In the genomic region with DNA sequence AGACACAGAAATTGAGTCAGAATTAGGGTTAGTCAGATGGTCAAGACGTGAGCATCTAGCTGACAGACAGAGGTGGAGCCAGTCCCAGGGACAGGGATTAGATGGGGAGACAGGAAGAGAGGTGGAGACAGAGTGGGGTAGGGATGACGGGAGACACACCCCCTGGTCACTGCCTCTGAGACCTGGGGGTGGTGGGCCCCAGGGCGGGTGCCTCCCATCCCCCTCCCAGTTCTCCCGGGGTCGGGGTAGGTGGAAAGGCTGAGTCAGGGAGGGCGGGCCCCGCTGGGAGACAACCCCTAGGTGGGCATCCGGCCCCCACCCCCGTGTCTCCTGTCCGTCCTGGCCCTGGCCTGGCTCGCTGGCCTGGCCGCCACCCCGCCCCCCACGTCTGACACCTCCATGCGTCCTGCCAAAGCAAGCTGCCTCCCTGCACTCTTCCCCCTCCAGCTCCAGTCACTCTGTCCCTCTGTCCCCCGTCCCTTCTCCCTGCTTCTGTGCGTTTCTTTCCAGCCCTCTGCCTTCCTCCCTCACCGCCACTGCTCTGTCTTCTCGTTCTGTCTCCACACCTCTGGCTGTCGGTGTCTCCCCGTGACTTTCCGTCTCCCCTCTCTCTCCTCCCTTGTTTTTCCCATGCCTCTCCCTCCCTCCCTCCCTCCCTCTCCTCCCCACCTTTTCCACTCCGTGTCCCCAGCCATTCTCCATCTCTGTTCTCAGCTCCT, we compare ENCODE assay signal across 1 cellular context.
TF ChIP-seq lines count a peak whose summit lies in the region.

No MANE protein-coding gene starts in this region.

TF ChIP-seq in A549, 52 proteins besides CTCF, POLR2A, EP300 and RAD21:
- 0 out of 2 replicates have a peak, but pooled peaks have one; percentile 22 for TF ChIP-seq MYC (IDR thresholded peaks at IDR 0.05; ENCODE audit: borderline replicate concordance, low read length)
- TF ChIP-seq HOXA7 (CRISPR knock-in tag; IDR thresholded peaks at IDR 0.05), result peak; percentile 53; the same call in 1 of the 2 replicates
- no peak for TF ChIP-seq EHF (CRISPR knock-in tag; IDR thresholded peaks at IDR 0.05)
- TF ChIP-seq, protein P1, sequence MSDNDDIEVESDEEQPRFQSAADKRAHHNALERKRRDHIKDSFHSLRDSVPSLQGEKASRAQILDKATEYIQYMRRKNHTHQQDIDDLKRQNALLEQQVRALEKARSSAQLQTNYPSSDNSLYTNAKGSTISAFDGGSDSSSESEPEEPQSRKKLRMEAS (IDR thresholded peaks at IDR 0.05), result 0 out of 2 replicates have a peak, but pooled peaks have one; percentile 35
- TF ChIP-seq SMC3 (IDR thresholded peaks at IDR 0.05), result no peak
- TF ChIP-seq FOSL2 (IDR thresholded peaks at IDR 0.05), result no peak
- TF ChIP-seq FOSL2 (CRISPR knock-in tag; IDR thresholded peaks at IDR 0.05), result peak; percentile 49; the same call in 1 of the 2 replicates
- TF ChIP-seq, protein P2, sequence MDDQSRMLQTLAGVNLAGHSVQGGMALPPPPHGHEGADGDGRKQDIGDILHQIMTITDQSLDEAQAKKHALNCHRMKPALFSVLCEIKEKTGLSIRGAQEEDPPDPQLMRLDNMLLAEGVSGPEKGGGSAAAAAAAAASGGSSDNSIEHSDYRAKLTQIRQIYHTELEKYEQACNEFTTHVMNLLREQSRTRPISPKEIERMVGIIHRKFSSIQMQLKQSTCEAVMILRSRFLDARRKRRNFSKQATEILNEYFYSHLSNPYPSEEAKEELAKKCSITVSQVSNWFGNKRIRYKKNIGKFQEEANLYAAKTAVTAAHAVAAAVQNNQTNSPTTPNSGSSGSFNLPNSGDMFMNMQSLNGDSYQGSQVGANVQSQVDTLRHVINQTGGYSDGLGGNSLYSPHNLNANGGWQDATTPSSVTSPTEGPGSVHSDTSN (IDR thresholded peaks at IDR 0.05), result peak; percentile 65; the same call in 1 of the 2 replicates
- no peak for TF ChIP-seq CBX2 (IDR thresholded peaks at IDR 0.05; ENCODE audit: borderline replicate concordance, low read depth)
- peak; percentile 16; the same call in 1 of the 2 replicates for TF ChIP-seq FOXS1 (CRISPR knock-in tag; IDR thresholded peaks at IDR 0.05)
- 0 out of 2 replicates have a peak, but pooled peaks have one; percentile 23 for TF ChIP-seq POLR2AphosphoS2 (conservative IDR thresholded peaks at IDR 0.05; ENCODE audit: low read length)
- TF ChIP-seq ZFP36 (IDR thresholded peaks at IDR 0.05; ENCODE audit: borderline replicate concordance, partially characterized antibody), result peak; percentile 29
- no peak for TF ChIP-seq RNF2 (IDR thresholded peaks at IDR 0.05; ENCODE audit: borderline replicate concordance, low read depth)
- TF ChIP-seq, protein P3, sequence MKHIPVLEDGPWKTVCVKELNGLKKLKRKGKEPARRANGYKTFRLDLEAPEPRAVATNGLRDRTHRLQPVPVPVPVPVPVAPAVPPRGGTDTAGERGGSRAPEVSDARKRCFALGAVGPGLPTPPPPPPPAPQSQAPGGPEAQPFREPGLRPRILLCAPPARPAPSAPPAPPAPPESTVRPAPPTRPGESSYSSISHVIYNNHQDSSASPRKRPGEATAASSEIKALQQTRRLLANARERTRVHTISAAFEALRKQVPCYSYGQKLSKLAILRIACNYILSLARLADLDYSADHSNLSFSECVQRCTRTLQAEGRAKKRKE (CRISPR knock-in tag; IDR thresholded peaks at IDR 0.05; ENCODE audit: low read depth), result 0 out of 2 replicates have a peak, but pooled peaks have one; percentile 41
- peak in 1 of 2 experiments; percentile 72; a peak in 1 of 5 replicates for TF ChIP-seq JUN (IDR thresholded peaks at IDR 0.05)
TF ChIP-seq in A549: peak in this region for 10.
